In genomic region chrX:108834036-108834435, GRCh38 we compare ENCODE assay signal across 18 cellular contexts.
"Had no signal": no experiment of that assay in that cellular context is flagged by ENCODE, and none has a peak within 500 bp of the region (broad histone marks: within the 10 kb centered on the region; RNA-seq: fewer than 3 reads in every experiment).

No MANE protein-coding gene starts in this region.

- DNase-seq: activated CD4-positive, alpha-beta memory T cell treated with anti-CD3 and anti-CD28 coated beads, Interleukin-2, amount 10 ng/mL, durations not matched to agents 7 days and 5 days; activated CD4-positive, alpha-beta T cell treated with anti-CD3 and anti-CD28 coated beads, Interleukin-2, amount 10 ng/mL, durations not matched to agents 24 days and 14 days; activated CD8-positive, alpha-beta memory T cell treated with anti-CD3 and anti-CD28 coated beads, Interleukin-2, amount 10 ng/mL, durations not matched to agents 7 days and 5 days; activated effector memory CD4-positive, alpha-beta T cell treated with anti-CD3 and anti-CD28 coated beads, Interleukin-2, amount 50 U/mL, for 16 hours; activated naive CD4-positive, alpha-beta T cell treated with anti-CD3 and anti-CD28 coated beads, Interleukin-2, amount 10 ng/mL, durations not matched to agents 7 days and 5 days; activated T-cell treated with anti-CD3 and anti-CD28 coated beads for 4 hours; amygdala; cerebellar nuclear complex; endodermal cell; head of caudate nucleus; hypothalamus; midbrain; natural killer cell; retina; stimulated activated CD4-positive, alpha-beta T cell treated with anti-CD3 and anti-CD28 coated beads, Interleukin-4, amount 100 ng/mL, for 1 hour; stimulated activated naive CD4-positive, alpha-beta T cell; upper lobe of left lung had no signal

- ATAC-seq: activated CD8-positive, alpha-beta memory T cell treated with anti-CD3 and anti-CD28 coated beads, Interleukin-2, amount 10 ng/mL, durations not matched to agents 7 days and 5 days; gastroesophageal sphincter; natural killer cell had no signal
